Comparison of ENCODE assay signal across 28 cellular contexts in genomic region chr19:1533510-1534150, GRCh38. TPM values are rescaled to one million over a fixed set of nuclear protein-coding genes. Genes with fewer than 3 reads are reported as not detected.
"Had no signal": no experiment of that assay in that cellular context is flagged by ENCODE, and none has a peak within 500 bp of the region (broad histone marks: within the 10 kb centered on the region; RNA-seq: fewer than 3 reads in every experiment).

No MANE protein-coding gene starts in this region.

- H3K4me1 ChIP-seq: adrenal gland, breast epithelium had no signal

- H3K36me3 ChIP-seq: adrenal gland, breast epithelium had no signal

- H3K27ac ChIP-seq: adrenal gland, breast epithelium, SK-N-MC, VCaP had no signal

- ATAC-seq: activated CD8-positive, alpha-beta T cell treated with anti-CD3 and anti-CD28 coated beads for 36 hours; activated T-cell treated with anti-CD3 and anti-CD28 coated beads, Interleukin-2, amount 50 U/mL, for 72 hours; Right ventricle myocardium inferior; T-cell had no signal

- H3K4me3 ChIP-seq: adrenal gland, breast epithelium, SK-N-MC had no signal

- H3K9me3 ChIP-seq: adrenal gland, breast epithelium had no signal

- DNase-seq: activated CD4-positive, alpha-beta T cell treated with anti-CD3 and anti-CD28 coated beads for 4 hours; activated CD8-positive, alpha-beta memory T cell treated with anti-CD3 and anti-CD28 coated beads, Interleukin-2, amount 50 U/mL, for 4 hours; activated CD8-positive, alpha-beta T cell treated with anti-CD3 and anti-CD28 coated beads for 36 hours; activated gamma-delta T cell treated with Interleukin-2 at 50 U/mL for 16 hours; activated naive CD4-positive, alpha-beta T cell treated with anti-CD3 and anti-CD28 coated beads, Interleukin-2, amount 10 ng/mL, durations not matched to agents 7 days and 5 days; activated naive CD8-positive, alpha-beta T cell treated with anti-CD3 and anti-CD28 coated beads for 36 hours; activated T-cell treated with anti-CD3 and anti-CD28 coated beads, Interleukin-2, amount 50 U/mL, for 72 hours; adrenal gland; anterior cingulate cortex; Kasumi-1; NCI-H1436; NCI-H187 treated with DMSO at 0.1 percent for 48 hours; NCI-H2081 treated with DMSO at 0.1 percent for 48 hours; NCI-H2171; NCI-H2227 treated with DMSO at 0.1 percent for 48 hours; NCI-H446 treated with DMSO at 0.1 percent for 48 hours; NCI-H524 treated with DMSO at 0.1 percent for 48 hours; NCI-H82; RPMI8226; T-cell; T-helper 2 cell; T1000 had no signal

RNA-seq across cellular contexts. Expression of gene PLK5, which starts 9.8 kb away (rescaled TPM):
- total RNA-seq: activated CD8-positive, alpha-beta T cell treated with anti-CD3 and anti-CD28 coated beads for 36 hours; activated naive CD8-positive, alpha-beta T cell treated with anti-CD3 and anti-CD28 coated beads for 36 hours; activated T-cell treated with anti-CD3 and anti-CD28 coated beads, Interleukin-2, amount 50 U/mL, for 72 hours; activated T-helper 2 cell treated with anti-CD3 and anti-CD28 coated beads, Interferon-gamma antibody, Interleukin-2, Interleukin-4, amounts not matched to agents 10 μg/mL and 5 μg/mL and 100 μg/mL, durations not matched to agents 14 hours and 24 hours and 36 hours; Right ventricle myocardium inferior; T-cell had no signal

RNA-seq across cellular contexts. Expression of gene ADAMTSL5, which starts 20.8 kb away (rescaled TPM):
- total RNA-seq: cerebellum had no signal
